8 cellular contexts compared by ENCODE assay signal in genomic region chr19:53772943-53773342, GRCh38. TPM values are rescaled to one million over a fixed set of nuclear protein-coding genes. Genes with fewer than 3 reads are reported as not detected.
DNase-seq lines count a peak whose midpoint lies in the region; ATAC-seq and TF ChIP-seq lines count a peak whose summit lies in the region.

No MANE protein-coding gene starts in this region.

- peaks cover 61% of the 10 kb centered on the region for H3K4me1 ChIP-seq in Caco-2
- no peaks in the 10 kb centered on the region for H3K4me1 ChIP-seq in ascending aorta

- H3K4me3 ChIP-seq in Caco-2 (ENCODE audit: low read depth, low read length) (no peak overlapping the region), ascending aorta (no peak overlapping the region)

- H3K4me3 Mint-ChIP-seq in Caco-2 (ENCODE audit: unreplicated experiment) (peak overlapping the region; percentile 56), immature natural killer cell (no peak overlapping the region)
- no peak overlapping the region for H3K4me3 Mint-ChIP-seq in activated T-helper 17 cell treated with anti-CD3 and anti-CD28 coated beads, Interleukin-2, amount 50 U/mL, for 72 hours

- intact Hi-C loops in Caco-2 (cut with micrococcal nuclease; ENCODE audit: unreplicated experiment): loop anchor here (1.0 to 5.0 kb wide), 2 partner anchors 20 to 109 kb away; partner anchors contain the start of gene PRKCG
- intact Hi-C loops in ascending aorta (cut with DNase I): no loop called here

- H3K4me1 Mint-ChIP-seq in Caco-2 (ENCODE audit: low read depth, unreplicated experiment): peaks cover 44% of the 10 kb centered on the region
- no peaks in the 10 kb centered on the region for H3K4me1 Mint-ChIP-seq in immature natural killer cell
- H3K4me1 Mint-ChIP-seq in activated T-helper 17 cell treated with anti-CD3 and anti-CD28 coated beads, Interleukin-2, amount 50 U/mL, for 72 hours: no peaks in the 10 kb centered on the region

- H3K27ac ChIP-seq in ascending aorta: no peak overlapping the region

- H3K36me3 ChIP-seq in Caco-2 (ENCODE audit: control insufficient read depth, insufficient read depth, low read length) (no peaks in the 10 kb centered on the region), ascending aorta (no peaks in the 10 kb centered on the region)

- BruUV-seq in Caco-2 (replicated peaks; lab: Mats Ljungman, UMichigan): no TSS peak

- ATAC-seq in GM18519 (IDR thresholded peaks at IDR 0.05; ENCODE audit: low FRiP score, unreplicated experiment): no peak
- no peak for ATAC-seq in activated T-helper 17 cell treated with anti-CD3 and anti-CD28 coated beads, Interleukin-2, amount 50 U/mL, for 72 hours (replicated peaks)

- peaks cover 40% of the 10 kb centered on the region for H3K36me3 Mint-ChIP-seq in Caco-2 (ENCODE audit: insufficient read depth, unreplicated experiment)
- H3K36me3 Mint-ChIP-seq in immature natural killer cell: no peaks in the 10 kb centered on the region
- no peaks in the 10 kb centered on the region for H3K36me3 Mint-ChIP-seq in activated T-helper 17 cell treated with anti-CD3 and anti-CD28 coated beads, Interleukin-2, amount 50 U/mL, for 72 hours (ENCODE audit: low read depth)

- H3K9me3 ChIP-seq in Caco-2: peaks cover 10% of the 10 kb centered on the region
- no peaks in the 10 kb centered on the region for H3K9me3 ChIP-seq in ascending aorta

- DNase-seq in Caco-2 (peak; percentile 73 to 79), HT-29 (ENCODE audit: low spot score) (peak; percentile 89), RPMI7951 (ENCODE audit: low read depth) (peak; percentile 59), ascending aorta (ENCODE audit: low spot score in 2 of 2) (peak in 1 of 2 donors; percentile 70), immature natural killer cell (peak; percentile 5 to 27 (median 14))
- peak; percentile 3 to 37 for DNase-seq in stimulated activated CD4-positive, alpha-beta T cell treated with anti-CD3 and anti-CD28 coated beads, Interleukin-1b, Interleukin-23, amount 100 ng/mL, for 4 hours (ENCODE audit: low read depth in 2 of 2)

- POLR2A ChIA-PET in Caco-2 (lab: Charles Lee): no interaction called here

- H3K27me3 Mint-ChIP-seq in Caco-2 (ENCODE audit: insufficient read depth, unreplicated experiment) (no peaks in the 10 kb centered on the region), immature natural killer cell (ENCODE audit: low read depth in 3 of 3) (peaks cover 1 to 4% (median 2%) of the 10 kb centered on the region in 3 donors)
- no peaks in the 10 kb centered on the region for H3K27me3 Mint-ChIP-seq in activated T-helper 17 cell treated with anti-CD3 and anti-CD28 coated beads, Interleukin-2, amount 50 U/mL, for 72 hours

- H3K9me3 Mint-ChIP-seq in Caco-2 (ENCODE audit: unreplicated experiment) (peaks cover 10% of the 10 kb centered on the region), immature natural killer cell (no peaks in the 10 kb centered on the region)
- no peaks in the 10 kb centered on the region for H3K9me3 Mint-ChIP-seq in activated T-helper 17 cell treated with anti-CD3 and anti-CD28 coated beads, Interleukin-2, amount 50 U/mL, for 72 hours

- peak; percentile 53 to 66 for TF ChIP-seq CTCF in Caco-2 (IDR thresholded peaks at IDR 0.05; ENCODE audit: insufficient read depth in 1 of 2, low read depth in 1 of 2, low read length in 1 of 2, severe bottlenecking in 1 of 2, unreplicated experiment in 1 of 2)
- peak; percentile 28 to 53 (median 42) for TF ChIP-seq CTCF in ascending aorta (IDR thresholded peaks at IDR 0.05)

- H3K27me3 ChIP-seq in Caco-2 (replicated peaks; ENCODE audit: control insufficient read depth, insufficient read depth, low read length) (no peaks in the 10 kb centered on the region), ascending aorta (no peaks in the 10 kb centered on the region)

- H3K27ac Mint-ChIP-seq in Caco-2 (ENCODE audit: unreplicated experiment) (peak overlapping the region; percentile 74), immature natural killer cell (no peak overlapping the region)
- H3K27ac Mint-ChIP-seq in activated T-helper 17 cell treated with anti-CD3 and anti-CD28 coated beads, Interleukin-2, amount 50 U/mL, for 72 hours: no peak overlapping the region

- CTCF ChIA-PET in Caco-2 (lab: Charles Lee): interaction anchor here (0.6 to 3.1 kb wide), 3 partner anchors 20 to 945 kb away, joined by 4 to 25 read pairs (median 10); no protein-coding TSS in a partner anchor

RNA-seq across cellular contexts. Expression of gene NLRP12, which starts 51.2 kb away (rescaled TPM):
- total RNA-seq in Caco-2 (2022): not detected in 2 replicates
- total RNA-seq in HT-29 (2014; rRNA removed; shearing (Covaris generic)): not detected in 2 replicates
- total RNA-seq in RPMI7951 (2014; rRNA removed; shearing (Covaris generic)): not detected in 2 replicates
- total RNA-seq in ascending aorta: not detected
- polyA plus RNA-seq in immature natural killer cell: under 1 TPM in 2 of 3 donors, not detected in 1; 0.20 to 0.28 TPM
- not detected for total RNA-seq in activated T-helper 17 cell treated with anti-CD3 and anti-CD28 coated beads, Interleukin-2, amount 50 U/mL, for 72 hours
